Comparison of ENCODE assay signal across 13 cellular contexts in the genomic region with DNA sequence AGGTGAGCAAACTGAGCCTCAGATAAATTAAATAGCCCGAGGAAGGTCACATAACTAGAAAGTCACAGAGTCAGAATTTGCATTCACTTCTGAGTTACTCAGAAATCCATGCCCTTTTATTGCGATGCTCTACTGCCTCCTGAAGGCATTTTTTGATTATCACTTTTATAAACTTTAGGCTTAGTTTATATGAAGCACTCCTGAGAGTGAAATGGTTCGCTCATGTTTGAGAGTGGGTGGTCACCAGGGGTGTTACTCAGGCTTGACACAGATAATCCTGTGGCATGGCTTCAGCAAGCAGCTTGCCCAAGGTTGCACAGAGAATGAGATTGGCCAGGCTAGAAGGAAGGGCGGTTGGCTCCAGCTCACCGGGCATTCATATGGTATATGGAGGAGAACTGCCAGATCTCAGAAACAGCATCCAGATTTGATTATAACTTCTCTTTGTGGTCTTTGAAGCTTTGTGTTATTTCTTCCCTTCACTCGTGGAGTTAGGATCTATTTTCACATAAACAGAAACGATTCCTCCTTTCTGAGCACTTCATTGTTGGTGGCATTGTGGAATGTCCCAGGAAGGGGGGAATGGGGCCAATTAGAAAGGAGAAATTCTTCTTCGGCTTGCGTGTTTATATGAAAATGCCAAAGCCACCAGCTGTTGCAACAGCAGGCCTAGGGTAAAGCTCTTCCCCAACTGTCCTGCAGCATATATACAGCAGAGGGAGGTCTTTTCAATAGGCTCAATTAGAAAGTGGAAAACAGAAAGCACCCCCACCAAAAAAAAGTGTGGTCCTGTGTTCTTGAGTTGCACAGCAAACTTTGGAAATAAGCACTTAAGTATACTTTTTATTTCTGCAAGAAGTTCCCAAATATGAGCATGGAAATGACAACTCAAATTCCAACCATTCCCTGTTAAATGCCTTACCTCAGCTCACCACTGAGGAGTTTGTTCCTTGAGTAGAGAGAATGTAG.
A peak's percentile ranks its signal among the peaks of the same experiment; 100 is the strongest.
DNase-seq lines count a peak whose midpoint lies in the region; ATAC-seq and TF ChIP-seq lines count a peak whose summit lies in the region.
"Had no signal": no experiment of that assay in that cellular context is flagged by ENCODE, and none has a peak within 500 bp of the region (broad histone marks: within the 10 kb centered on the region; RNA-seq: fewer than 3 reads in every experiment).

No MANE protein-coding gene starts in this region.

- H3K27ac Mint-ChIP-seq in stimulated activated memory B cell treated with anti-CD40 and anti-IgM and Interleukin-4, amounts not matched to agents 10 μg/mL and 1 μg/mL and 100 μg/mL, for 72 hours = no peak overlapping the region
- H3K27ac Mint-ChIP-seq: brain, naive B cell had no signal

- no peaks in the 10 kb centered on the region for H3K9me3 ChIP-seq in osteoblast (ENCODE audit: low read depth, low read length)
- H3K9me3 ChIP-seq: heart right ventricle, thyroid gland had no signal

- no peak overlapping the region for H3K4me3 Mint-ChIP-seq in stimulated activated memory B cell treated with anti-CD40 and anti-IgM and Interleukin-4, amounts not matched to agents 10 μg/mL and 1 μg/mL and 100 μg/mL, for 72 hours
- H3K4me3 Mint-ChIP-seq: brain, naive B cell had no signal

- H3K27me3 ChIP-seq in osteoblast (ENCODE audit: insufficient read depth, low read length) = no peaks in the 10 kb centered on the region
- H3K27me3 ChIP-seq: heart right ventricle, thyroid gland had no signal

- H3K4me1 ChIP-seq in osteoblast (ENCODE audit: insufficient read depth, low read length) = peaks cover 19% of the 10 kb centered on the region

- no peak for ATAC-seq in stimulated activated memory B cell treated with anti-CD40 and anti-IgM and Interleukin-4, amounts not matched to agents 10 μg/mL and 1 μg/mL and 100 μg/mL, for 72 hours
- ATAC-seq: heart right ventricle had no signal

- H3K9me3 Mint-ChIP-seq in stimulated activated memory B cell treated with anti-CD40 and anti-IgM and Interleukin-4, amounts not matched to agents 10 μg/mL and 1 μg/mL and 100 μg/mL, for 72 hours = no peaks in the 10 kb centered on the region
- H3K9me3 Mint-ChIP-seq: brain, naive B cell had no signal

- H3K4me3 ChIP-seq in choroid plexus epithelial cell (ENCODE audit: low read depth, low read length) (no peak overlapping the region), osteoblast (ENCODE audit: insufficient read depth, low read length) (peak overlapping the region; percentile 59)
- H3K4me3 ChIP-seq: heart right ventricle, thyroid gland had no signal

- H3K4me1 Mint-ChIP-seq in stimulated activated memory B cell treated with anti-CD40 and anti-IgM and Interleukin-4, amounts not matched to agents 10 μg/mL and 1 μg/mL and 100 μg/mL, for 72 hours = no peaks in the 10 kb centered on the region
- H3K4me1 Mint-ChIP-seq: naive B cell had no signal

- no peaks in the 10 kb centered on the region for H4K20me1 ChIP-seq in osteoblast (ENCODE audit: insufficient read depth, low read length)

- H3K4me2 ChIP-seq in osteoblast (ENCODE audit: insufficient read depth, low read length) = peak overlapping the region; percentile 81

- no peaks in the 10 kb centered on the region for H3K79me2 ChIP-seq in osteoblast (ENCODE audit: insufficient read depth, low read length)

- H3K27me3 Mint-ChIP-seq in stimulated activated memory B cell treated with anti-CD40 and anti-IgM and Interleukin-4, amounts not matched to agents 10 μg/mL and 1 μg/mL and 100 μg/mL, for 72 hours = no peaks in the 10 kb centered on the region
- H3K27me3 Mint-ChIP-seq: brain had no signal

- DNase-seq in DMS 273 treated with DMSO at 0.1 percent for 48 hours (lab: John Stamatoyannopoulos, UW) (peak; percentile 66), NCI-H1694 (lab: John Stamatoyannopoulos, UW) (peak; percentile 12), choroid plexus epithelial cell (ENCODE audit: low read depth) (peak; percentile 66), osteoblast (ENCODE audit: insufficient read length, low spot score, missing footprints) (peak; percentile 39), NCI-H2081 treated with DMSO at 0.1 percent for 48 hours (lab: John Stamatoyannopoulos, UW) (no peak)
- no peak for DNase-seq in activated CD4-positive, alpha-beta T cell treated with anti-CD3 and anti-CD28 coated beads for 48 hours
- DNase-seq in stimulated activated CD4-positive, alpha-beta T cell treated with anti-CD3 and anti-CD28 coated beads, Interleukin-1b, Interleukin-23, amount 100 ng/mL, for 48 hours = no peak
- DNase-seq: heart right ventricle; naive B cell; stimulated activated CD4-positive, alpha-beta T cell treated with anti-CD3 and anti-CD28 coated beads, Interleukin-4, amount 100 ng/mL, for 4 hours; thyroid gland had no signal

- H2AFZ ChIP-seq in osteoblast (ENCODE audit: low read length) = peak overlapping the region; percentile 69

- no peaks in the 10 kb centered on the region for H3K36me3 Mint-ChIP-seq in stimulated activated memory B cell treated with anti-CD40 and anti-IgM and Interleukin-4, amounts not matched to agents 10 μg/mL and 1 μg/mL and 100 μg/mL, for 72 hours
- H3K36me3 Mint-ChIP-seq: brain, naive B cell had no signal

- H3K27ac ChIP-seq in osteoblast (ENCODE audit: low read depth, low read length) = peak overlapping the region; percentile 88
- H3K27ac ChIP-seq: heart right ventricle, thyroid gland had no signal

- TF ChIP-seq CTCF in choroid plexus epithelial cell (conservative IDR thresholded peaks at IDR 0.05; ENCODE audit: low read depth, low read length) (peak; percentile 57), osteoblast (IDR thresholded peaks at IDR 0.05; ENCODE audit: extremely low read depth, low read depth, low read length) (peak; percentile 59)

- H3K36me3 ChIP-seq in osteoblast (ENCODE audit: insufficient read depth, low read length) = no peaks in the 10 kb centered on the region
- H3K36me3 ChIP-seq: heart right ventricle, thyroid gland had no signal

Comparison
In these comparisons a context has a peak if more than half of its experiments do, and no peak if none do; other contexts are left out.
1. DNase-seq: peak in DMS 273 treated with DMSO at 0.1 percent for 48 hours (single experiment), NCI-H1694 (single experiment), choroid plexus epithelial cell (single experiment) and osteoblast (single experiment); none in NCI-H2081 treated with DMSO at 0.1 percent for 48 hours (single experiment), activated CD4-positive, alpha-beta T cell treated with anti-CD3 and anti-CD28 coated beads for 48 hours (single experiment) and stimulated activated CD4-positive, alpha-beta T cell treated with anti-CD3 and anti-CD28 coated beads, Interleukin-1b, Interleukin-23, amount 100 ng/mL, for 48 hours (single experiment).